Comparison of ENCODE assay signal across 26 cellular contexts in the genomic region with DNA sequence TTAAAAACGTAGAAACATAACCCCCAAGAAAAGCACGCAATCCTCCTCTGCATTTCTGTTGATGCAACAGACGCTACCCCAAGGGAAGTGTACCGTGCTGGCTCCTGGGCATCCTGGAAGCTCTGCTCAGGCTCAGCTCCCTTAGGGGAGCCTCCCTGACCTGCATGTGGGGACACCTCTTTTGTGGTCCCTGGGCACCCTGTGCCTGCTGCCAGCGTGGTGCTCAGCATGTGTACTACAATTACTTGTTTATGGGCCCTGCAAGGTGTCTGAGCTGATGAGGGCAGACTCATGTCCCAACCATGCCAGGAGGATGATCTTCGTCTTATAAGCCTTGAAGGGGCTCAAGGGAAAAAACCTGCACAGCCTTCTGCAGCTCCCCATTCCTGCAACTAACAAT.
"Had no signal": no experiment of that assay in that cellular context is flagged by ENCODE, and none has a peak within 500 bp of the region (broad histone marks: within the 10 kb centered on the region; RNA-seq: fewer than 3 reads in every experiment).

No MANE protein-coding gene starts in this region.

- H3K4me1 ChIP-seq: breast epithelium had no signal

- H2AFZ ChIP-seq: PC-9 had no signal

- H3K9ac ChIP-seq: SK-N-SH had no signal

- H3K27ac ChIP-seq: adrenal gland, body of pancreas, breast epithelium, PC-9, SJSA1 had no signal

- H3K9me3 ChIP-seq: adrenal gland, body of pancreas, breast epithelium, SJSA1, SK-N-SH had no signal

- H3K4me3 Mint-ChIP-seq: activated CD4-positive, alpha-beta memory T cell treated with anti-CD3 and anti-CD28 coated beads for 36 hours; activated naive CD4-positive, alpha-beta T cell treated with anti-CD3 and anti-CD28 coated beads for 36 hours; activated T-cell treated with anti-CD3 and anti-CD28 coated beads, Interleukin-2, amount 50 U/mL, for 4 hours; activated T-helper 1 cell treated with anti-CD3 and anti-CD28 coated beads, Interleukin-12 subunit alpha, Interleukin-12 subunit beta, Interleukin-2, Interleukin-4 antibody, amounts not matched to agents 30 ng/mL and 10 ng/mL and 1 ng/mL, durations not matched to agents 14 hours and 24 hours and 36 hours; IgD-negative memory B cell; T-helper 1 cell treated with Interleukin-12 subunit alpha and Interleukin-12 subunit beta and Interleukin-4 antibody, amounts not matched to agents 30 μg/mL and 1 μg/mL, for 36 hours; T-helper 2 cell treated with Interferon-gamma antibody and Interleukin-4, amounts not matched to agents 5 μg/mL and 100 μg/mL, for 36 hours had no signal

- DNase-seq: activated CD4-positive, alpha-beta memory T cell treated with anti-CD3 and anti-CD28 coated beads for 36 hours; activated CD4-positive, alpha-beta T cell treated with anti-CD3 and anti-CD28 coated beads, Interleukin-2, amount 50 U/mL, for 1 hour; activated gamma-delta T cell treated with Interleukin-2 at 50 U/mL for 16 hours; activated naive CD4-positive, alpha-beta T cell treated with anti-CD3 and anti-CD28 coated beads for 36 hours; activated T-cell treated with anti-CD3 and anti-CD28 coated beads, Interleukin-2, amount 50 U/mL, for 4 hours; body of pancreas; Karpas-422; KBM-7; NCI-H1105; NCI-H1417 treated with DMSO at 0.1 percent for 48 hours; NCI-H187 treated with DMSO at 0.1 percent for 48 hours; NCI-H2081; NCI-H226; NCI-H446 treated with DMSO at 0.1 percent for 48 hours; NCI-H524 treated with DMSO at 0.1 percent for 48 hours; PC-9; SHP77; SK-N-SH had no signal

- H3K36me3 ChIP-seq: breast epithelium had no signal

- H3K27me3 Mint-ChIP-seq: activated CD4-positive, alpha-beta memory T cell treated with anti-CD3 and anti-CD28 coated beads for 36 hours; IgD-negative memory B cell had no signal

- H3K9me3 Mint-ChIP-seq: activated CD4-positive, alpha-beta memory T cell treated with anti-CD3 and anti-CD28 coated beads for 36 hours; activated naive CD4-positive, alpha-beta T cell treated with anti-CD3 and anti-CD28 coated beads for 36 hours; activated naive CD4-positive, alpha-beta T cell treated with anti-CD3 and anti-CD28 coated beads, Interleukin-2, amount 50 U/mL, for 72 hours; activated T-cell treated with anti-CD3 and anti-CD28 coated beads, Interleukin-2, amount 50 U/mL, for 4 hours; activated T-helper 1 cell treated with anti-CD3 and anti-CD28 coated beads, Interleukin-12 subunit alpha, Interleukin-12 subunit beta, Interleukin-2, Interleukin-4 antibody, amounts not matched to agents 30 ng/mL and 10 ng/mL and 1 ng/mL, durations not matched to agents 14 hours and 24 hours and 36 hours; IgD-negative memory B cell; T-helper 1 cell treated with Interleukin-12 subunit alpha and Interleukin-12 subunit beta and Interleukin-4 antibody, amounts not matched to agents 30 μg/mL and 1 μg/mL, for 36 hours; T-helper 2 cell treated with Interferon-gamma antibody and Interleukin-4, amounts not matched to agents 5 μg/mL and 100 μg/mL, for 36 hours had no signal

- H3K27ac Mint-ChIP-seq: activated CD4-positive, alpha-beta memory T cell treated with anti-CD3 and anti-CD28 coated beads for 36 hours; activated naive CD4-positive, alpha-beta T cell treated with anti-CD3 and anti-CD28 coated beads for 36 hours; activated naive CD4-positive, alpha-beta T cell treated with anti-CD3 and anti-CD28 coated beads, Interleukin-2, amount 50 U/mL, for 72 hours; activated T-helper 1 cell treated with anti-CD3 and anti-CD28 coated beads, Interleukin-12 subunit alpha, Interleukin-12 subunit beta, Interleukin-2, Interleukin-4 antibody, amounts not matched to agents 30 ng/mL and 10 ng/mL and 1 ng/mL, durations not matched to agents 14 hours and 24 hours and 36 hours; IgD-negative memory B cell; T-helper 1 cell treated with Interleukin-12 subunit alpha and Interleukin-12 subunit beta and Interleukin-4 antibody, amounts not matched to agents 30 μg/mL and 1 μg/mL, for 36 hours; T-helper 2 cell treated with Interferon-gamma antibody and Interleukin-4, amounts not matched to agents 5 μg/mL and 100 μg/mL, for 36 hours had no signal

- H3K4me3 ChIP-seq: adrenal gland, body of pancreas, breast epithelium, PC-9, SJSA1 had no signal

- H3K4me2 ChIP-seq: PC-9, SK-N-SH had no signal

- H3K27me3 ChIP-seq: adrenal gland, body of pancreas, breast epithelium, SJSA1 had no signal
